In the genomic region with DNA sequence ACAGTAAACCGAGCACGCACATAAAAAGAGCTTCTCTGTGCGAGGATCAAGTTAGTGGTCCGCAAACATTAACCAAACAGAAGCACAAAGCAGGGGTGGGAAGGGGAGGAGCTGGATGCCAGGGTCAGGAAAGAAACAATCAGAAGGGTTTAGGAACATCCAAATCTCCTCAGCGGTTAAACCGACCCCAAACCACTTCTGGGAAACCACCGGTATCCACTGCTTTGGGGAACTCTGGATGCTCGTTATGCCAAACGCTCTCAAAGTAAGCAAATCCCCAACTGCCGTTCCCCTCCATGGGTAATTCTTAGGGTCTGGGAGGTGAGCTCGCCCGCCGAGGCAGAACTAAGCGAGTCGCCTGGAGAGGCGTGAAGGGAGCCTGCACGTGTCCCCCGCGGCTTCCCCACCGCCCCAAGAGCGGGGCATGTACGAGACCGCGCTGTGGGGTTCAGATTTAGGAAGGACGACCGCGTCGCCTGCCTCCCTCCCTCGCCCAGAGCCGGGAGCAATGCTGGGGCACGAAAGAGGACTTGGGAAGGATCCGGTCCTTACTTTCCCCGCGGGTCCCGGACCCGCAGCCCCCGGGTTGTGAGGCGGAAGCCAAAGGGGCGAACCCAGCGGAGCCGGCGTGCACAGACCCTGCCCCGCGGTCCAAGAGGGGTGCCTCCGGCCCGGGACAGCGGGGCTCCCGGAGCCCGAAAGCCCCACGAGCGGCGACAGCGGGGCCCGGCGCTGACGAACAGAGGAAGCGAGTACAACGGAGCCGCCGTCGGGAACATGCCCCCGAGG, we compare ENCODE assay signal across 8 cellular contexts. TPM values are rescaled to one million over a fixed set of nuclear protein-coding genes. Genes with fewer than 3 reads are reported as not detected.
DNase-seq lines count a peak whose midpoint lies in the region; ATAC-seq, FAIRE-seq and TF ChIP-seq lines count a peak whose summit lies in the region.

No MANE protein-coding gene starts in this region.

- peaks cover 9 to 14% (median 11%) of the 10 kb centered on the region in 3 donors for H3K4me1 ChIP-seq in pancreas

- intact Hi-C loops in activated T-helper 2 cell treated with anti-CD3 and anti-CD28 coated beads, Interferon-gamma antibody, Interleukin-2, Interleukin-4, amounts not matched to agents 10 μg/mL and 5 μg/mL and 100 μg/mL, durations not matched to agents 14 hours and 24 hours and 36 hours (cut with micrococcal nuclease), result loop anchor here (2.0 kb wide), 3 partner anchors 85 to 219 kb away; partner anchors contain the start of gene SNRNP35
- intact Hi-C loops in pancreas (cut with DNase I), result no loop called here

- no peaks in the 10 kb centered on the region for H3K9me3 ChIP-seq in pancreas

- peak; percentile 8 for ATAC-seq in HG02610 (IDR thresholded peaks at IDR 0.05; ENCODE audit: unreplicated experiment)
- ATAC-seq in pancreas, result peak in 2 of 4 donors; percentile 4 to 13

- H3K27me3 ChIP-seq in pancreas, result no peaks in the 10 kb centered on the region

- TF ChIP-seq CTCF in pancreas (IDR thresholded peaks at IDR 0.05), result no peak

- peak overlapping the region; percentile 83 for H3K27ac Mint-ChIP-seq in activated T-helper 2 cell treated with anti-CD3 and anti-CD28 coated beads, Interferon-gamma antibody, Interleukin-2, Interleukin-4, amounts not matched to agents 10 μg/mL and 5 μg/mL and 100 μg/mL, durations not matched to agents 14 hours and 24 hours and 36 hours

- H3K4me1 Mint-ChIP-seq in activated T-helper 2 cell treated with anti-CD3 and anti-CD28 coated beads, Interferon-gamma antibody, Interleukin-2, Interleukin-4, amounts not matched to agents 10 μg/mL and 5 μg/mL and 100 μg/mL, durations not matched to agents 14 hours and 24 hours and 36 hours (ENCODE audit: low read depth), result peaks cover 8% of the 10 kb centered on the region

- H3K9me3 Mint-ChIP-seq in activated T-helper 2 cell treated with anti-CD3 and anti-CD28 coated beads, Interferon-gamma antibody, Interleukin-2, Interleukin-4, amounts not matched to agents 10 μg/mL and 5 μg/mL and 100 μg/mL, durations not matched to agents 14 hours and 24 hours and 36 hours, result no peaks in the 10 kb centered on the region

- H3K27ac ChIP-seq in pancreas, result peak overlapping the region; percentile 77 to 94 (median 84)

- H3K36me3 ChIP-seq in pancreas, result no peaks in the 10 kb centered on the region

- peak; percentile 25 for DNase-seq in NCI-H345 (lab: John Stamatoyannopoulos, UW)
- DNase-seq in activated T-helper 2 cell treated with anti-CD3 and anti-CD28 coated beads, Interferon-gamma antibody, Interleukin-2, Interleukin-4, amounts not matched to agents 10 μg/mL and 5 μg/mL and 100 μg/mL, durations not matched to agents 14 hours and 24 hours and 36 hours (ENCODE audit: low spot score), result peak; percentile 29
- peak; percentile 47 for DNase-seq in germinal center (ENCODE audit: low spot score)
- DNase-seq in pancreas, result peak in 5 of 6 donors; percentile 27 to 84 (median 59)
- DNase-seq in NCI-H187 (lab: John Stamatoyannopoulos, UW), result no peak
- no peak for DNase-seq in mucosa of gallbladder (ENCODE audit: low spot score)

- 0% methylated on average over 60 to 62 of the region's 62 CpGs for WGBS in pancreas, 2 donors

- H3K4me3 ChIP-seq in GM08714 (ENCODE audit: low read length) (peak overlapping the region; percentile 90), pancreas (peak overlapping the region; percentile 78 to 89 (median 86))

- no peak for FAIRE-seq in pancreas (lab: Jason Lieb, UNC)

- no peaks in the 10 kb centered on the region for H3K27me3 Mint-ChIP-seq in activated T-helper 2 cell treated with anti-CD3 and anti-CD28 coated beads, Interferon-gamma antibody, Interleukin-2, Interleukin-4, amounts not matched to agents 10 μg/mL and 5 μg/mL and 100 μg/mL, durations not matched to agents 14 hours and 24 hours and 36 hours (ENCODE audit: low read depth)

- peak overlapping the region; percentile 90 for H3K4me3 Mint-ChIP-seq in activated T-helper 2 cell treated with anti-CD3 and anti-CD28 coated beads, Interferon-gamma antibody, Interleukin-2, Interleukin-4, amounts not matched to agents 10 μg/mL and 5 μg/mL and 100 μg/mL, durations not matched to agents 14 hours and 24 hours and 36 hours (ENCODE audit: low read depth)

- no peaks in the 10 kb centered on the region for H3K36me3 Mint-ChIP-seq in activated T-helper 2 cell treated with anti-CD3 and anti-CD28 coated beads, Interferon-gamma antibody, Interleukin-2, Interleukin-4, amounts not matched to agents 10 μg/mL and 5 μg/mL and 100 μg/mL, durations not matched to agents 14 hours and 24 hours and 36 hours (ENCODE audit: low read depth)

RNA-seq across cellular contexts. Expression of gene SBNO1, which starts 0.7 kb away (rescaled TPM):
- 51.1 and 52.2 TPM in 2 replicates for total RNA-seq in activated T-helper 2 cell treated with anti-CD3 and anti-CD28 coated beads, Interferon-gamma antibody, Interleukin-2, Interleukin-4, amounts not matched to agents 10 μg/mL and 5 μg/mL and 100 μg/mL, durations not matched to agents 14 hours and 24 hours and 36 hours
- total RNA-seq in pancreas (10 to 100 TPM in 3 of 6 donors, 1 to 10 TPM in 3; 7.9 to 16.3 (median 10.5) TPM), mucosa of gallbladder (29.7 TPM)
- polyA plus RNA-seq in pancreas, result 1 to 10 TPM; 2.6 to 4.2 TPM

RNA-seq across cellular contexts. Expression of gene KMT5A, which starts 20.0 kb away (rescaled TPM):
- 72.7 and 74.1 TPM in 2 replicates for total RNA-seq in activated T-helper 2 cell treated with anti-CD3 and anti-CD28 coated beads, Interferon-gamma antibody, Interleukin-2, Interleukin-4, amounts not matched to agents 10 μg/mL and 5 μg/mL and 100 μg/mL, durations not matched to agents 14 hours and 24 hours and 36 hours
- total RNA-seq in pancreas, result 10 to 100 TPM; 13.7 to 27.9 (median 18.8) TPM
- polyA plus RNA-seq in pancreas, result 10 to 100 TPM; 34.8 to 41.9 TPM
- 39.7 TPM for total RNA-seq in mucosa of gallbladder

Comparison
In these comparisons a context has a peak if more than half of its experiments do, and no peak if none do; other contexts are left out.
1. DNase-seq: peak in NCI-H345 (single experiment), activated T-helper 2 cell treated with anti-CD3 and anti-CD28 coated beads, Interferon-gamma antibody, Interleukin-2, Interleukin-4, amounts not matched to agents 10 μg/mL and 5 μg/mL and 100 μg/mL, durations not matched to agents 14 hours and 24 hours and 36 hours (single experiment), germinal center (single experiment) and pancreas (5 of 6); none in NCI-H187 (0 of 2) and mucosa of gallbladder (single experiment).